In genomic region chr6:147207351-147207750, GRCh38 we compare ENCODE assay signal across 12 cellular contexts. TPM values are rescaled to one million over a fixed set of nuclear protein-coding genes. Genes with fewer than 3 reads are reported as not detected.
DNase-seq lines count a peak whose midpoint lies in the region; ATAC-seq, FAIRE-seq and TF ChIP-seq lines count a peak whose summit lies in the region.
"Had no signal": no experiment of that assay in that cellular context is flagged by ENCODE, and none has a peak within 500 bp of the region (broad histone marks: within the 10 kb centered on the region; RNA-seq: fewer than 3 reads in every experiment).

No MANE protein-coding gene starts in this region.

- DNase-seq in heart left ventricle (no peak), cardiac septum (ENCODE audit: low spot score) (no peak), GM12878 (ENCODE audit: low read depth, low spot score) (no peak), GM12892 (ENCODE audit: insufficient read length) (no peak)
- no peak for DNase-seq in stimulated activated naive CD8-positive, alpha-beta T cell treated with anti-CD3 and anti-CD28 coated beads, Interleukin-15, amount 100 ng/mL, for 72 hours
- DNase-seq: activated CD4-positive, CD25-positive, alpha-beta regulatory T cell treated with anti-CD3 and anti-CD28 coated beads, Interleukin-2, amount 50 U/mL, for 72 hours; amniotic stem cell had no signal

- no peak for TF ChIP-seq POLR2A in heart left ventricle (IDR thresholded peaks at IDR 0.05)
- no peak for TF ChIP-seq POLR2A in GM12878 (IDR thresholded peaks at IDR 0.05; ENCODE audit: low read depth, low read length)
- TF ChIP-seq POLR2A in GM12892 (IDR thresholded peaks at IDR 0.05; ENCODE audit: low read depth, low read length) = no peak

- RAD21 ChIA-PET in GM12878 (lab: Charles Lee; ENCODE audit: unreplicated experiment) = no interaction called here

- H3K4me3 Mint-ChIP-seq in stimulated activated naive CD8-positive, alpha-beta T cell treated with anti-CD3 and anti-CD28 coated beads, Interleukin-15, amount 100 ng/mL, for 72 hours = peak overlapping the region in 1 of 2 donors; percentile 29
- H3K4me3 Mint-ChIP-seq: CD14-positive monocyte, GM23338 had no signal

- H3K4me2 ChIP-seq in GM12878 (ENCODE audit: control insufficient read depth, insufficient read depth) = peak overlapping the region; percentile 26; the same call in 1 of the 2 replicates
- H3K4me2 ChIP-seq: GM23338 had no signal

- CTCF ChIA-PET in GM12878 (lab: Yijun Ruan, JAX) = interaction anchor here (0.7 kb wide), 1 partner anchor 36 kb away, joined by 3 read pairs; no protein-coding TSS in a partner anchor

- no peak for TF ChIP-seq EP300 in GM12878 (IDR thresholded peaks at IDR 0.05; ENCODE audit: borderline replicate concordance in 1 of 2, control insufficient read depth in 1 of 2, low read depth in 2 of 2, low read length in 2 of 2)

- H3K27ac Mint-ChIP-seq in stimulated activated naive CD8-positive, alpha-beta T cell treated with anti-CD3 and anti-CD28 coated beads, Interleukin-15, amount 100 ng/mL, for 72 hours = no peak overlapping the region
- H3K27ac Mint-ChIP-seq: CD14-positive monocyte, GM23338 had no signal

- intact Hi-C loops in heart left ventricle (cut with DNase I) = loop anchor here in 5 of 10 donors (10.0 kb wide), 6 partner anchors 57 to 1243 kb away; partner anchors contain the start of gene SHPRH (in 1 of the 5)
- intact Hi-C loops in cardiac septum (cut with DNase I) = loop anchor here (5.0 kb wide), 1 partner anchor 295 kb away; no protein-coding TSS in a partner anchor
- intact Hi-C loops in GM12878 (cut with micrococcal nuclease; ENCODE audit: unreplicated experiment) = loop anchor here (10.0 kb wide), 1 partner anchor 177 kb away; no protein-coding TSS in a partner anchor

- no peak overlapping the region for H3K9ac ChIP-seq in GM12878 (ENCODE audit: control insufficient read depth, insufficient read depth, low read length)
- peak overlapping the region; percentile 43 to 61 for H3K9ac ChIP-seq in mucosa of rectum (ENCODE audit: low read depth in 1 of 2, low read length in 2 of 2)

- H3K9me3 ChIP-seq in heart left ventricle (no peaks in the 10 kb centered on the region), GM12878 (replicated peaks; ENCODE audit: control insufficient read depth, insufficient read depth, low read length) (no peaks in the 10 kb centered on the region), mucosa of rectum (ENCODE audit: control insufficient read depth in 2 of 2, low read length in 2 of 2) (no peaks in the 10 kb centered on the region)

- FAIRE-seq in GM12878 (lab: Jason Lieb, UNC) (no peak), GM12892 (lab: Jason Lieb, UNC) (no peak)

- H2AFZ ChIP-seq in GM12878 (ENCODE audit: control insufficient read depth, low read depth, low read length) = no peak overlapping the region
- H2AFZ ChIP-seq: GM23338 had no signal

- 42 to 71% (median 55%) methylated on average over 6 of the region's 6 CpGs for WGBS in heart left ventricle, 4 donors
- WGBS in GM12878 (ENCODE audit: insufficient coverage, insufficient replicate concordance, low lambda C conversion rate, missing lambda C conversion rate) = 97% methylated on average over 6 of the region's 6 CpGs
- 74% methylated on average over 6 of the region's 6 CpGs for WGBS in urinary bladder

- H3K27me3 ChIP-seq in heart left ventricle (no peaks in the 10 kb centered on the region), GM12878 (replicated peaks in 1 of 2; ENCODE audit: control insufficient read depth in 2 of 2, insufficient read depth in 2 of 2, low read length in 1 of 2) (no peaks in the 10 kb centered on the region), mucosa of rectum (ENCODE audit: control insufficient read depth in 2 of 2, insufficient read depth in 2 of 2, low read length in 2 of 2) (no peaks in the 10 kb centered on the region)

- H3K36me3 ChIP-seq in heart left ventricle (peaks cover 0 to 9% (median 0%) of the 10 kb centered on the region in 9 donors), GM12878 (ENCODE audit: control insufficient read depth in 2 of 2, insufficient read depth in 2 of 2, low read length in 1 of 2) (no peaks in the 10 kb centered on the region), mucosa of rectum (ENCODE audit: control insufficient read depth in 2 of 2, insufficient read depth in 2 of 2, low read length in 2 of 2) (peaks cover 0 to 2% of the 10 kb centered on the region in 2 donors), urinary bladder (ENCODE audit: insufficient read depth) (no peaks in the 10 kb centered on the region)

- H3K27me3 Mint-ChIP-seq in stimulated activated naive CD8-positive, alpha-beta T cell treated with anti-CD3 and anti-CD28 coated beads, Interleukin-15, amount 100 ng/mL, for 72 hours = no peaks in the 10 kb centered on the region

- in situ Hi-C loops in GM12878 (cut with MboI) = no loop called here

- peaks cover 30% of the 10 kb centered on the region for H3K4me1 Mint-ChIP-seq in stimulated activated naive CD8-positive, alpha-beta T cell treated with anti-CD3 and anti-CD28 coated beads, Interleukin-15, amount 100 ng/mL, for 72 hours

- peaks cover 25% of the 10 kb centered on the region for H3K79me2 ChIP-seq in GM12878 (ENCODE audit: control insufficient read depth, insufficient read depth, low read length)

- H3K27ac ChIP-seq in heart left ventricle = peak overlapping the region in 11 of 12 donors; percentile 5 to 97 (median 63)
- no peak overlapping the region for H3K27ac ChIP-seq in GM12878 (ENCODE audit: control insufficient read depth, insufficient read depth)
- peak overlapping the region; percentile 26 to 56 for H3K27ac ChIP-seq in mucosa of rectum (ENCODE audit: low read depth in 2 of 2, low read length in 2 of 2)
- peak overlapping the region; percentile 18 for H3K27ac ChIP-seq in urinary bladder (ENCODE audit: low read depth)

- H3K4me3 ChIP-seq in heart left ventricle = peak overlapping the region in 8 of 12 donors; percentile 4 to 85 (median 84)
- H3K4me3 ChIP-seq in GM12878 = no peak overlapping the region
- H3K4me3 ChIP-seq in mucosa of rectum (ENCODE audit: low read length in 2 of 2) = peak overlapping the region; percentile 43 to 53
- H3K4me3 ChIP-seq in urinary bladder (ENCODE audit: low read depth, low read length) = no peak overlapping the region
- H3K4me3 ChIP-seq: GM23338 had no signal

- H3K4me1 ChIP-seq in heart left ventricle = peaks cover 0 to 56% (median 19%) of the 10 kb centered on the region in 12 donors
- H3K4me1 ChIP-seq in GM12878 (ENCODE audit: control insufficient read depth, insufficient read depth, low read length) = no peaks in the 10 kb centered on the region
- peaks cover 4 to 12% of the 10 kb centered on the region in 2 donors for H3K4me1 ChIP-seq in mucosa of rectum (ENCODE audit: control insufficient read depth in 2 of 2, insufficient read depth in 2 of 2, low read length in 2 of 2)
- peaks cover 2% of the 10 kb centered on the region for H3K4me1 ChIP-seq in urinary bladder (ENCODE audit: insufficient read depth)

- no peaks in the 10 kb centered on the region for H4K20me1 ChIP-seq in GM12878 (ENCODE audit: control insufficient read depth, insufficient read depth)

- no peaks in the 10 kb centered on the region for H3K9me3 Mint-ChIP-seq in stimulated activated naive CD8-positive, alpha-beta T cell treated with anti-CD3 and anti-CD28 coated beads, Interleukin-15, amount 100 ng/mL, for 72 hours
- H3K9me3 Mint-ChIP-seq: CD14-positive monocyte, GM23338 had no signal

- no peak for ATAC-seq in heart left ventricle
- no peak for ATAC-seq in GM12878
- no peak for ATAC-seq in esophagus mucosa
- no peak for ATAC-seq in stimulated activated naive CD8-positive, alpha-beta T cell treated with anti-CD3 and anti-CD28 coated beads, Interleukin-15, amount 100 ng/mL, for 72 hours
- ATAC-seq: GM23338 had no signal

- SMC1A ChIA-PET in GM12878 (lab: Charles Lee; ENCODE audit: uncharacterized antibody, unreplicated experiment) = no interaction called here

- TF ChIP-seq RAD21 in GM12878 (IDR thresholded peaks at IDR 0.05; ENCODE audit: insufficient read depth, low read depth, low read length) = no peak

- POLR2A ChIA-PET in GM12878 (lab: Charles Lee) = no interaction called here

- no TSS peak for BruUV-seq in GM12878 (replicated peaks; lab: Mats Ljungman, UMichigan)

- TF ChIP-seq CTCF in heart left ventricle (IDR thresholded peaks at IDR 0.05) = no peak
- no peak for TF ChIP-seq CTCF in GM12878 (IDR thresholded peaks at IDR 0.05 in 2 of 3, conservative IDR thresholded peaks at IDR 0.05 in 1 of 3; ENCODE audit: control insufficient read depth in 2 of 3, extremely low read depth in 1 of 3, insufficient read depth in 1 of 3, low read depth in 3 of 3, low read length in 3 of 3)

TF ChIP-seq in GM12878, 131 proteins besides CTCF, POLR2A, EP300 and RAD21 (continues in another document):
- no peak for TF ChIP-seq HDGF (IDR thresholded peaks at IDR 0.05)

RNA-seq across cellular contexts. Expression of gene STXBP5, which starts 3.1 kb away (rescaled TPM):
- total RNA-seq in heart left ventricle = 10 to 100 TPM; 11.8 to 20.0 (median 14.5) TPM
- polyA plus RNA-seq in heart left ventricle = 10 to 100 TPM in 1 of 2 donors, 1 to 10 TPM in 1; 5.7 to 10.2 TPM
- 17.7 TPM for total RNA-seq in cardiac septum
- 32.5 and 34.0 TPM in 2 replicates for total RNA-seq in GM12878 (2013; cell fraction: nucleolus; rRNA removed)
- total RNA-seq in GM12878 (2014; rRNA removed) = 10.8 and 12.3 TPM in 2 replicates
- 10.5 and 11.4 TPM in 2 replicates for total RNA-seq in GM12878 (2014; rRNA removed; fragmentation: Illumina TruSeq; extraction: Trizol)
- total RNA-seq in GM12878 (2021) = 11.1 and 13.2 TPM in 2 replicates
- 2.1 TPM for polyA plus RNA-seq in GM12878 (2011; ENCODE audit: low read depth)
- polyA plus RNA-seq in GM12878 (2011; rRNA removed) = 9.7 and 12.7 TPM in 2 replicates
- 5.6 and 5.8 TPM in 2 replicates for polyA plus RNA-seq in GM12878 (2011; cell fraction: cytosol; rRNA removed)
- polyA plus RNA-seq in GM12878 (2011; cell fraction: nucleus; rRNA removed) = 9.8 and 10.0 TPM in 2 replicates
- 2.7 and 3.8 TPM in 2 replicates for polyA plus RNA-seq in GM12878 (2012)
- 10.4 and 10.6 TPM in 2 replicates for polyA plus RNA-seq in GM12878 (2014; fragmentation: Illumina TruSeq; extraction: Trizol)
- 1 to 10 TPM; 3.1 TPM for polyA plus RNA-seq in GM12878 (2014; fragmentation: Nextera tagmentation; extraction: Ambion mirVana)
- polyA plus RNA-seq in GM12878 (2014; rRNA removed) = 5.0 and 7.2 TPM in 2 replicates
- polyA plus RNA-seq in GM12878 (2016; fragmentation: Nextera tagmentation; extraction: Ambion mirVana) = 1 to 10 TPM; 1.4 to 1.8 TPM
- 31.7 and 36.7 TPM in 2 replicates for polyA minus RNA-seq in GM12878 (2011; rRNA and poly(A)+ RNA removed)
- polyA minus RNA-seq in GM12878 (2011; cell fraction: cytosol; rRNA and poly(A)+ RNA removed) = 7.2 and 8.2 TPM in 2 replicates
- 26.7 and 40.4 TPM in 2 replicates for polyA minus RNA-seq in GM12878 (2011; cell fraction: nucleus; rRNA and poly(A)+ RNA removed)
- total RNA-seq in urinary bladder = 37.9 TPM
- 6.8 TPM for polyA plus RNA-seq in urinary bladder
- 27.8 TPM for total RNA-seq in esophagus mucosa
- 4.3 TPM for polyA plus RNA-seq in GM12892 (2012; ENCODE audit: missing spikeins)

Comparison
In these comparisons a context has a peak if more than half of its experiments do, and no peak if none do; other contexts are left out.
1. H3K4me3 ChIP-seq: peak in heart left ventricle (8 of 12) and mucosa of rectum (2 of 2); none in GM12878 (single experiment) and urinary bladder (single experiment).